In genomic region chr13:32174366-32174765, GRCh38 we compare ENCODE assay signal across 25 cellular contexts.
"Had no signal": no experiment of that assay in that cellular context is flagged by ENCODE, and none has a peak within 500 bp of the region (broad histone marks: within the 10 kb centered on the region; RNA-seq: fewer than 3 reads in every experiment).

No MANE protein-coding gene starts in this region.

- H3K36me3 ChIP-seq: SJCRH30 had no signal

- H3K4me2 ChIP-seq: KMS-11, PC-9 had no signal

- ATAC-seq: Panc1, Right ventricle myocardium inferior, SK-N-SH treated with all-trans-retinoic acid at 6 μM for 48 hours had no signal

- H3K27ac ChIP-seq: KMS-11, PC-9, RWPE1, SJCRH30, SK-N-MC had no signal

- H3K27me3 ChIP-seq: SJCRH30 had no signal

- H3K9me3 ChIP-seq: SJCRH30 had no signal

- H3K4me3 ChIP-seq: PC-9, SJCRH30, SK-N-MC had no signal

- DNase-seq: Karpas-422, MM.1S, MV-4-11, NCI-H1417 treated with DMSO at 0.1 percent for 48 hours, NCI-H1436 treated with DMSO at 0.1 percent for 48 hours, NCI-H1694 treated with DMSO at 0.1 percent for 48 hours, NCI-H187 treated with DMSO at 0.1 percent for 48 hours, NCI-H2029, NCI-H2227 treated with DMSO at 0.1 percent for 48 hours, NCI-H345, NCI-H446, NCI-H526 treated with DMSO at 0.1 percent for 48 hours, NCI-H774, PC-9, SHP77, SIG-M5, SJCRH30, SW 1271 had no signal

- FAIRE-seq: RCC 7860 had no signal

- H3K9ac ChIP-seq: KMS-11 had no signal

- H2AFZ ChIP-seq: PC-9 had no signal
